Comparison of ENCODE assay signal across 27 cellular contexts in the genomic region with DNA sequence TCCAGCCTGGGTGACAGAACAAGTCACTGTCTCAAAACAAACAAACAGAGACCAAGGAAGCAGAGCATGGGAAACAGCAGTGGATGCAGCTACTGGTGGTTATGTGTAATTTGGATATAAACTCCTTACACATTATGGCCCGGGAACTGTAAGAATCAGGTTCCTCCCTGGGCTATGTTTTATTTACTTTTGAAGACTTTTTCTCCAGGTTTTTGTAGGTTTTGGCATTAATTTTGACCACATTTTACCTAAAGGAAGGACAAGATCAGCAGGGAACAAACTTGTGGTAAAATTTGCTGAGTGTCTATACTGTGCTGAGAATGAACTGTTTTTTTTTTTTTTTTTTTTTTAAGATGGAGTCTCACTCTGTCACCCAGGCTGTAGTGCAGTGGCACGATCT. TPM values are rescaled to one million over a fixed set of nuclear protein-coding genes. Genes with fewer than 3 reads are reported as not detected.
DNase-seq lines count a peak whose midpoint lies in the region; ATAC-seq, FAIRE-seq and TF ChIP-seq lines count a peak whose summit lies in the region.
"Had no signal": no experiment of that assay in that cellular context is flagged by ENCODE, and none has a peak within 500 bp of the region (broad histone marks: within the 10 kb centered on the region; RNA-seq: fewer than 3 reads in every experiment).

No MANE protein-coding gene starts in this region.

- FAIRE-seq in GM12892 (lab: Jason Lieb, UNC), result peak; percentile 5
- FAIRE-seq: HepG2, islet of Langerhans, TTC549 had no signal

- peaks cover 0 to 3% (median 0%) of the 10 kb centered on the region in 3 experiments for H3K36me3 ChIP-seq in naive thymus-derived CD4-positive, alpha-beta T cell (ENCODE audit: control insufficient read depth in 2 of 3, insufficient read depth in 3 of 3, low read length in 3 of 3)
- H3K36me3 ChIP-seq: lower lobe of right lung, stomach, transverse colon had no signal

- peaks cover 45% of the 10 kb centered on the region for H3K36me3 Mint-ChIP-seq in T-helper 2 cell treated with Interferon-gamma antibody and Interleukin-4, amounts not matched to agents 5 μg/mL and 100 μg/mL, for 36 hours (ENCODE audit: low read depth)
- peaks cover 71% of the 10 kb centered on the region for H3K36me3 Mint-ChIP-seq in activated CD8-positive, alpha-beta T cell treated with anti-CD3 and anti-CD28 coated beads for 36 hours (ENCODE audit: low read depth)
- peaks cover 0 to 30% (median 7%) of the 10 kb centered on the region in 5 donors for H3K36me3 Mint-ChIP-seq in naive thymus-derived CD4-positive, alpha-beta T cell

- no peak for TF ChIP-seq POLR2A in GM12892 (IDR thresholded peaks at IDR 0.05; ENCODE audit: low read depth, low read length)

- H3K9me3 Mint-ChIP-seq in T-helper 2 cell treated with Interferon-gamma antibody and Interleukin-4, amounts not matched to agents 5 μg/mL and 100 μg/mL, for 36 hours, result no peaks in the 10 kb centered on the region
- no peaks in the 10 kb centered on the region for H3K9me3 Mint-ChIP-seq in activated CD8-positive, alpha-beta T cell treated with anti-CD3 and anti-CD28 coated beads for 36 hours
- H3K9me3 Mint-ChIP-seq in naive thymus-derived CD4-positive, alpha-beta T cell, result no peaks in the 10 kb centered on the region
- H3K9me3 Mint-ChIP-seq: activated T-cell treated with anti-CD3 and anti-CD28 coated beads, Interleukin-2, amount 50 U/mL, for 4 hours had no signal

- CTCF ChIA-PET in activated CD8-positive, alpha-beta T cell treated with anti-CD3 and anti-CD28 coated beads for 36 hours (lab: Charles Lee), result interaction anchor here (0.9 to 1.6 kb wide), 4 partner anchors 15 to 90 kb away, joined by 3 to 4 read pairs (median 3); no protein-coding TSS in a partner anchor
- CTCF ChIA-PET in naive thymus-derived CD4-positive, alpha-beta T cell (lab: Charles Lee), result interaction anchor here (1.2 kb wide), 1 partner anchor 90 kb away, joined by 3 read pairs; no protein-coding TSS in a partner anchor

- intact Hi-C loops in activated CD8-positive, alpha-beta T cell treated with anti-CD3 and anti-CD28 coated beads for 36 hours (cut with micrococcal nuclease), result no loop called here
- intact Hi-C loops in naive thymus-derived CD4-positive, alpha-beta T cell (cut with micrococcal nuclease), result no loop called here

- no peak for ATAC-seq in activated CD8-positive, alpha-beta T cell treated with anti-CD3 and anti-CD28 coated beads for 36 hours
- ATAC-seq in naive thymus-derived CD4-positive, alpha-beta T cell, result no peak
- no peak for ATAC-seq in GM19395 (IDR thresholded peaks at IDR 0.05; ENCODE audit: unreplicated experiment)
- no peak for ATAC-seq in HG03439 (IDR thresholded peaks at IDR 0.05; ENCODE audit: unreplicated experiment)
- ATAC-seq: activated T-cell treated with anti-CD3 and anti-CD28 coated beads, Interleukin-2, amount 50 U/mL, for 4 hours; HepG2; lower lobe of right lung had no signal

- H3K4me3 Mint-ChIP-seq in T-helper 2 cell treated with Interferon-gamma antibody and Interleukin-4, amounts not matched to agents 5 μg/mL and 100 μg/mL, for 36 hours, result peak overlapping the region; percentile 49
- H3K4me3 Mint-ChIP-seq in activated CD8-positive, alpha-beta T cell treated with anti-CD3 and anti-CD28 coated beads for 36 hours, result no peak overlapping the region
- H3K4me3 Mint-ChIP-seq in naive thymus-derived CD4-positive, alpha-beta T cell, result peak overlapping the region in 7 of 10 donors; percentile 12 to 66 (median 43)
- H3K4me3 Mint-ChIP-seq: activated T-cell treated with anti-CD3 and anti-CD28 coated beads, Interleukin-2, amount 50 U/mL, for 4 hours; B cell had no signal

- H3K27ac ChIP-seq in naive thymus-derived CD4-positive, alpha-beta T cell (ENCODE audit: low read depth, low read length), result no peak overlapping the region
- H3K27ac ChIP-seq: lower lobe of right lung, stomach, transverse colon had no signal

- H3K4me1 ChIP-seq in naive thymus-derived CD4-positive, alpha-beta T cell (ENCODE audit: control insufficient read depth in 2 of 2, insufficient read depth in 2 of 2, low read length in 2 of 2), result peaks cover 68 to 72% of the 10 kb centered on the region in 2 donors
- H3K4me1 ChIP-seq: lower lobe of right lung had no signal

- H3K4me1 Mint-ChIP-seq in T-helper 2 cell treated with Interferon-gamma antibody and Interleukin-4, amounts not matched to agents 5 μg/mL and 100 μg/mL, for 36 hours (ENCODE audit: low read depth), result peaks cover 72% of the 10 kb centered on the region
- peaks cover 81% of the 10 kb centered on the region for H3K4me1 Mint-ChIP-seq in activated CD8-positive, alpha-beta T cell treated with anti-CD3 and anti-CD28 coated beads for 36 hours (ENCODE audit: low read depth)
- H3K4me1 Mint-ChIP-seq in naive thymus-derived CD4-positive, alpha-beta T cell, result peaks cover 70 to 94% (median 86%) of the 10 kb centered on the region in 7 donors

- peak overlapping the region; percentile 60 for H3K27ac Mint-ChIP-seq in T-helper 2 cell treated with Interferon-gamma antibody and Interleukin-4, amounts not matched to agents 5 μg/mL and 100 μg/mL, for 36 hours
- peak overlapping the region; percentile 65 for H3K27ac Mint-ChIP-seq in activated CD8-positive, alpha-beta T cell treated with anti-CD3 and anti-CD28 coated beads for 36 hours
- peak overlapping the region in 7 of 9 donors; percentile 6 to 66 (median 45) for H3K27ac Mint-ChIP-seq in naive thymus-derived CD4-positive, alpha-beta T cell
- H3K27ac Mint-ChIP-seq: B cell had no signal

- no peaks in the 10 kb centered on the region for H3K27me3 ChIP-seq in naive thymus-derived CD4-positive, alpha-beta T cell (ENCODE audit: control insufficient read depth in 2 of 2, insufficient read depth in 2 of 2, low read length in 2 of 2)
- H3K27me3 ChIP-seq: dorsolateral prefrontal cortex, stomach, transverse colon had no signal

- no peaks in the 10 kb centered on the region for H3K9me3 ChIP-seq in naive thymus-derived CD4-positive, alpha-beta T cell (ENCODE audit: control insufficient read depth in 2 of 3, low read length in 3 of 3)
- H3K9me3 ChIP-seq: lower lobe of right lung, stomach, transverse colon had no signal

- POLR2A ChIA-PET in activated CD8-positive, alpha-beta T cell treated with anti-CD3 and anti-CD28 coated beads for 36 hours (lab: Charles Lee), result interaction anchor here (1.0 to 4.3 kb wide), 2 partner anchors 10 to 18 kb away, joined by 3 to 22 read pairs; no protein-coding TSS in a partner anchor
- POLR2A ChIA-PET in naive thymus-derived CD4-positive, alpha-beta T cell (lab: Charles Lee), result no interaction called here

- no peak for TF ChIP-seq CTCF in activated CD8-positive, alpha-beta T cell treated with anti-CD3 and anti-CD28 coated beads for 36 hours (IDR thresholded peaks at IDR 0.05)

- H3K4me3 ChIP-seq in naive thymus-derived CD4-positive, alpha-beta T cell (ENCODE audit: low read length), result no peak overlapping the region
- H3K4me3 ChIP-seq: lower lobe of right lung, smooth muscle cell, stomach, transverse colon had no signal

- no peak for DNase-seq in T-helper 2 cell treated with Interferon-gamma antibody and Interleukin-4, amounts not matched to agents 5 μg/mL and 100 μg/mL, for 36 hours (ENCODE audit: low spot score)
- no peak for DNase-seq in T-helper 2 cell
- no peak for DNase-seq in GM12892 (ENCODE audit: insufficient read length)
- no peak for DNase-seq in activated CD8-positive, alpha-beta T cell treated with anti-CD3 and anti-CD28 coated beads for 36 hours
- no peak for DNase-seq in naive thymus-derived CD4-positive, alpha-beta T cell
- DNase-seq in retina, result no peak
- DNase-seq: 8988T; activated CD4-positive, alpha-beta T cell treated with anti-CD3 and anti-CD28 coated beads, Interleukin-2, amount 50 U/mL, for 1 hour; activated T-cell treated with anti-CD3 and anti-CD28 coated beads, Interleukin-2, amount 50 U/mL, for 4 hours; caudate nucleus; dorsolateral prefrontal cortex; foreskin fibroblast; hippocampal formation; lower lobe of right lung; MM.1S; NCI-H1436 treated with DMSO at 0.1 percent for 48 hours; NCI-H526 treated with DMSO at 0.1 percent for 48 hours; stimulated activated CD4-positive, alpha-beta T cell treated with anti-CD3 and anti-CD28 coated beads, Interleukin-4, amount 100 ng/mL, for 1 hour; stomach; transverse colon had no signal

- no peaks in the 10 kb centered on the region for H3K27me3 Mint-ChIP-seq in T-helper 2 cell treated with Interferon-gamma antibody and Interleukin-4, amounts not matched to agents 5 μg/mL and 100 μg/mL, for 36 hours (ENCODE audit: low read depth)
- no peaks in the 10 kb centered on the region for H3K27me3 Mint-ChIP-seq in activated CD8-positive, alpha-beta T cell treated with anti-CD3 and anti-CD28 coated beads for 36 hours
- H3K27me3 Mint-ChIP-seq in naive thymus-derived CD4-positive, alpha-beta T cell, result no peaks in the 10 kb centered on the region
- H3K27me3 Mint-ChIP-seq: B cell had no signal

RNA-seq across cellular contexts. Expression of gene KIF2A, which starts 8.4 kb away (rescaled TPM):
- polyA plus RNA-seq in GM12892 (2012; ENCODE audit: missing spikeins), result 67.4 TPM
- total RNA-seq in activated CD8-positive, alpha-beta T cell treated with anti-CD3 and anti-CD28 coated beads for 36 hours, result 100 to 1,000 TPM; 251 to 257 TPM
- total RNA-seq in naive thymus-derived CD4-positive, alpha-beta T cell, result 100 to 1,000 TPM in 3 of 5 experiments, 10 to 100 TPM in 2; 73.5 to 179 (median 142) TPM
- 100 to 1,000 TPM; 136 to 159 TPM for polyA plus RNA-seq in naive thymus-derived CD4-positive, alpha-beta T cell
